Comparison of ENCODE assay signal across 18 cellular contexts in the genomic region with DNA sequence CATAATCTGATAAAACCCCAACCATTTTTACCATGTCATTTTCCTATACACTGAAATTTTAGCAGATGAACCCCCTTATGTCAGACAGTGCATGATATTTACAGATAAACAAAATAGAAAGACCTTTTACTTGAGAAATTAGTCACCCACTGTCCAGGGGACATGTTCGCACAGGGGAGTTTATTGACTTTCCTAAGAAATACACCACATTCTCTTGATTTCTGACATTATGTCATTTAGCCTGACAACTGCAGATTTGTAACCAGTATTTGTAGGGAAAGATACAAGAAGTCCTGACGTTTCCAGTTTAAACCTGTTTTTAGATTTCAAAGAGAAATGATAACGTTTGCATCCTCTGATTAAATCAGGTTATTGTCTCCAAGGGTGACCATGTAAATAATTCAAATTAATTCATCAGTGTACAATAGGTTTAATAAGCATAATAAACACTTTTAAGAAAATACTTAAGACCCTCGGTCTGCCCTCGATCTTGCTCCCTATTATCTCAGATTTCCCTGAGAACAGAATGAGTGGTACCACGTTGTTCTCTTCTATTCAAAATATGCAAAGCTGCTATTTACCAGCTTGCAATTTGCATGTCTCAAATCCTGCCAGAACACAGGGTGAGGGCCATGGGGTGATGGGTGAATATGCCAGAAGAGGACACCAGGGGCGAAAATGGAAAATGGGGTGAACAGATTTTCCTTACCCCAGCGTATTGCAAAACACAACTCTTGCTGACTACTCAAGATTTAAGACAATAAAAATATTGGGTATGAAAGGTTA.
"Had no signal": no experiment of that assay in that cellular context is flagged by ENCODE, and none has a peak within 500 bp of the region (broad histone marks: within the 10 kb centered on the region; RNA-seq: fewer than 3 reads in every experiment).

No MANE protein-coding gene starts in this region.

- H3K9me3 ChIP-seq: heart left ventricle, ovary, stomach, tibial artery, vagina had no signal

- H3K4me3 ChIP-seq: heart left ventricle, ovary, stomach, tibial artery, vagina had no signal

- H3K27me3 ChIP-seq: heart left ventricle, ovary, stomach, vagina had no signal

- H3K27ac ChIP-seq: foreskin keratinocyte, heart left ventricle, ovary, stomach, tibial artery, vagina had no signal

- H3K36me3 ChIP-seq: heart left ventricle, ovary, stomach, tibial artery, vagina had no signal

- FAIRE-seq: bronchial epithelial cell had no signal

- DNase-seq: activated CD4-positive, alpha-beta T cell treated with anti-CD3 and anti-CD28 coated beads, Interleukin-2, amount 50 U/mL, for 1 hour; activated effector memory CD4-positive, alpha-beta T cell treated with Interleukin-2 at 50 U/mL for 16 hours; activated T-cell treated with anti-CD3 and anti-CD28 coated beads, Interleukin-2, amount 50 U/mL, for 1 hour; amniotic stem cell; foreskin keratinocyte; heart left ventricle; islet precursor cell; nephron progenitor cell; ovary; retina; stimulated activated CD4-positive, alpha-beta T cell treated with anti-CD3 and anti-CD28 coated beads, Interleukin-4, amount 100 ng/mL, for 24 hours; stomach; tibial artery had no signal

- H3K9me3 Mint-ChIP-seq: activated naive CD4-positive, alpha-beta T cell treated with anti-CD3 and anti-CD28 coated beads, Interleukin-2, amount 50 U/mL, for 24 hours; memory B cell; nephron progenitor cell had no signal

- ATAC-seq: foreskin keratinocyte, heart left ventricle, left lobe of liver had no signal

- H3K4me3 Mint-ChIP-seq: activated naive CD4-positive, alpha-beta T cell treated with anti-CD3 and anti-CD28 coated beads, Interleukin-2, amount 50 U/mL, for 24 hours; memory B cell; nephron progenitor cell had no signal

- H3K36me3 Mint-ChIP-seq: activated naive CD4-positive, alpha-beta T cell treated with anti-CD3 and anti-CD28 coated beads, Interleukin-2, amount 50 U/mL, for 24 hours had no signal

- H3K27ac Mint-ChIP-seq: activated naive CD4-positive, alpha-beta T cell treated with anti-CD3 and anti-CD28 coated beads, Interleukin-2, amount 50 U/mL, for 24 hours; memory B cell; nephron progenitor cell had no signal
